Comparison of ENCODE assay signal across 22 cellular contexts in the genomic region with DNA sequence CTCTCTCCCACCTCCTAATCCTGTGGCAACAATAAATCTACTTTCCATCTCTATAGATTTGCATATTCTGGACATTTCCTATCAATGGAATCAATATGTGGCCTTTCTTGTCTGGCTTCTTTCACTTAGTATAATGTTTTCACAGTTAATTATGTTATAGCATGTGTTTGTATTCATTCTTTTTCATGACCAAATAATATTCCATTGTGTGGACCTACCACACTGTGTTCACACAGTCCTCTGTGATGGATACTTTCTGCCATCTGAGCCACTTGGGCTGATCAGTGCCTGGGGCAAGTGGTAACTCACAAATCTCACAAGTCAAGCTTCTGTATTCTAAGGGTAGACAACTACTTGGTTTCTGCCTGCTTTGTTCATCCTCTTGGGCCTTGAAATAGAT.
"Had no signal": no experiment of that assay in that cellular context is flagged by ENCODE, and none has a peak within 500 bp of the region (broad histone marks: within the 10 kb centered on the region; RNA-seq: fewer than 3 reads in every experiment).

No MANE protein-coding gene starts in this region.

- H3K9me3 Mint-ChIP-seq: activated CD8-positive, alpha-beta T cell treated with anti-CD3 and anti-CD28 coated beads for 36 hours; stimulated activated naive B cell treated with anti-CD40 and anti-IgM and Interleukin-4, amounts not matched to agents 10 μg/mL and 1 μg/mL and 100 μg/mL, for 72 hours had no signal

- H3K27me3 ChIP-seq: esophagus squamous epithelium, gastroesophageal sphincter, heart left ventricle, uterus had no signal

- ATAC-seq: activated CD8-positive, alpha-beta T cell treated with anti-CD3 and anti-CD28 coated beads for 36 hours; gastroesophageal sphincter; heart left ventricle; left cardiac atrium; sciatic nerve; stimulated activated naive B cell treated with anti-CD40 and anti-IgM and Interleukin-4, amounts not matched to agents 10 μg/mL and 1 μg/mL and 100 μg/mL, for 72 hours had no signal

- H3K27ac Mint-ChIP-seq: activated naive CD8-positive, alpha-beta T cell had no signal

- H3K9ac ChIP-seq: parathyroid adenoma had no signal

- DNase-seq: activated CD4-positive, alpha-beta T cell treated with anti-CD3 and anti-CD28 coated beads for 1 hour; activated CD8-positive, alpha-beta T cell treated with anti-CD3 and anti-CD28 coated beads for 36 hours; activated T-cell treated with anti-CD3 and anti-CD28 coated beads, Interleukin-2, amount 50 U/mL, for 1 hour; amniotic stem cell; cerebellar nuclear complex; esophagus squamous epithelium; heart left ventricle; islet precursor cell; left cardiac atrium; nucleus accumbens; small intestine; stimulated activated CD4-positive, alpha-beta T cell treated with anti-CD3 and anti-CD28 coated beads, Interleukin-15, amount 100 ng/mL, for 24 hours; stimulated activated naive B cell treated with anti-CD40 and anti-IgM and Interleukin-4, amounts not matched to agents 10 μg/mL and 1 μg/mL and 100 μg/mL, for 72 hours; T-helper 1 cell; trophoblast cell; WERI-Rb-1 had no signal

- H2AFZ ChIP-seq: parathyroid adenoma had no signal

- H3K36me3 ChIP-seq: uterus had no signal

- H3K4me1 ChIP-seq: esophagus squamous epithelium, parathyroid adenoma, uterus had no signal

- H3K27me3 Mint-ChIP-seq: activated CD8-positive, alpha-beta T cell treated with anti-CD3 and anti-CD28 coated beads for 36 hours; activated naive CD8-positive, alpha-beta T cell; stimulated activated naive B cell treated with anti-CD40 and anti-IgM and Interleukin-4, amounts not matched to agents 10 μg/mL and 1 μg/mL and 100 μg/mL, for 72 hours had no signal

- H3K27ac ChIP-seq: coronary artery, esophagus squamous epithelium, gastroesophageal sphincter, heart left ventricle, parathyroid adenoma, uterus, WERI-Rb-1 had no signal

- H3K4me3 ChIP-seq: coronary artery, esophagus squamous epithelium, gastroesophageal sphincter, heart left ventricle, uterus had no signal

- H3K9me3 ChIP-seq: esophagus squamous epithelium, gastroesophageal sphincter, heart left ventricle, uterus had no signal

- H3K4me3 Mint-ChIP-seq: activated CD8-positive, alpha-beta T cell treated with anti-CD3 and anti-CD28 coated beads for 36 hours; activated naive CD8-positive, alpha-beta T cell; stimulated activated naive B cell treated with anti-CD40 and anti-IgM and Interleukin-4, amounts not matched to agents 10 μg/mL and 1 μg/mL and 100 μg/mL, for 72 hours had no signal
